ENCODE assay signal across 21 cellular contexts in the genomic region with DNA sequence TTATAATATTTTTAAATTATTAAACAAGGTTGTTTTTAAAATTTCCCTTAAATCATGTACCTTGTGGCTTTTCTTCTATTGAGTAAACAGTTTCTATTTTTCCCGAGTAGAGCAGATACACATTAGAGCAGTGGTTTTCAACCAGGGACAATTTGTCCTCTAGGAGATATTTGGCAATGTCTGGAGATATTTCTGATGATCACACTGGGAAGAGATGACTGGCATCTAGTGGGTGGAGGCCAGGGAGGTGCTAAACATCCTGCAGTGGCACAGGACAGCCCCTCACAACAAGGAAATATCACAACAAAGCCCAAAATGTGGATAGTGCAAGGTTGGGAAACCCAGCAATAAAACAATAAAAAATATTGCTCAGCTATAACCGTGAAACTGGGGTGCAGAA.
"Had no signal": no experiment of that assay in that cellular context is flagged by ENCODE, and none has a peak within 500 bp of the region (broad histone marks: within the 10 kb centered on the region; RNA-seq: fewer than 3 reads in every experiment).

No MANE protein-coding gene starts in this region.

- DNase-seq: activated CD4-positive, alpha-beta T cell treated with anti-CD3 and anti-CD28 coated beads, Interleukin-2, amount 10 ng/mL, durations not matched to agents 24 days and 14 days; activated CD8-positive, alpha-beta memory T cell treated with anti-CD3 and anti-CD28 coated beads, Interleukin-2, amount 10 ng/mL, durations not matched to agents 7 days and 5 days; activated CD8-positive, alpha-beta T cell treated with anti-CD3 and anti-CD28 coated beads for 36 hours; activated gamma-delta T cell treated with Interleukin-2 at 50 U/mL for 16 hours; brain microvascular endothelial cell; cortex of kidney; endodermal cell; esophagus squamous epithelium; immature natural killer cell; left lung; midbrain; nucleus accumbens; spleen; stimulated activated CD4-positive, alpha-beta T cell treated with anti-CD3 and anti-CD28 coated beads, Interleukin-4, amount 100 ng/mL, for 1 hour; stimulated activated naive CD4-positive, alpha-beta T cell; T1000; testis; trophoblast cell; uterus had no signal

- H3K9me3 ChIP-seq: ascending aorta, esophagus squamous epithelium, left lung, spleen, testis, uterus had no signal

- H3K27ac ChIP-seq: ascending aorta, brain microvascular endothelial cell, esophagus squamous epithelium, left lung, parathyroid adenoma, spleen, testis, uterus had no signal

- ATAC-seq: activated CD8-positive, alpha-beta memory T cell treated with anti-CD3 and anti-CD28 coated beads, Interleukin-2, amount 10 ng/mL, durations not matched to agents 7 days and 5 days; activated CD8-positive, alpha-beta T cell treated with anti-CD3 and anti-CD28 coated beads for 36 hours; left lung had no signal

- H3K4me3 ChIP-seq: ascending aorta, esophagus squamous epithelium, left lung, testis, uterus had no signal

- H3K4me1 ChIP-seq: ascending aorta, esophagus squamous epithelium, left lung, parathyroid adenoma, spleen, testis, uterus had no signal

- H3K36me3 ChIP-seq: ascending aorta, brain microvascular endothelial cell, esophagus squamous epithelium, left lung, spleen, uterus had no signal

- H3K27me3 ChIP-seq: ascending aorta, brain microvascular endothelial cell, esophagus squamous epithelium, left lung, spleen, testis, uterus had no signal
